Comparison of ENCODE assay signal across 3 cellular contexts in genomic region chr12:48651681-48652080, GRCh38.
TF ChIP-seq lines count a peak whose summit lies in the region.

No MANE protein-coding gene starts in this region.

TF ChIP-seq in HepG2, 621 proteins besides CTCF, POLR2A, EP300 and RAD21:
- TF ChIP-seq MAFF (IDR thresholded peaks at IDR 0.05; ENCODE audit: low read depth, low read length) (peak; percentile 40), ZNF691 (CRISPR knock-in tag; IDR thresholded peaks at IDR 0.05; ENCODE audit: borderline replicate concordance, low read depth) (no peak), MAFK (conservative IDR thresholded peaks at IDR 0.05 in 1 of 2, IDR thresholded peaks at IDR 0.05 in 1 of 2; ENCODE audit: low read length in 2 of 2) (peak; percentile 10 to 56; a peak in 1 of 4 replicates)

TF ChIP-seq in GM23338, 12 proteins besides CTCF, POLR2A, EP300 and RAD21:
- TF ChIP-seq CREB1 (CRISPR knock-in tag; IDR thresholded peaks at IDR 0.05; ENCODE audit: low read depth) (no peak), JUNB (IDR thresholded peaks at IDR 0.05; ENCODE audit: unreplicated experiment) (no peak), ZNF331 (CRISPR knock-in tag; IDR thresholded peaks at IDR 0.05; ENCODE audit: low read depth) (no peak), NANOG (IDR thresholded peaks at IDR 0.05; ENCODE audit: borderline replicate concordance) (no peak), STAT1 (IDR thresholded peaks at IDR 0.05; ENCODE audit: unreplicated experiment) (no peak)

TF ChIP-seq in GM12878, 131 proteins besides CTCF, POLR2A, EP300 and RAD21:
- TF ChIP-seq POLR2AphosphoS5 (IDR thresholded peaks at IDR 0.05; ENCODE audit: low read length) (0 out of 2 replicates have a peak, but pooled peaks have one; percentile 36), BCLAF1 (IDR thresholded peaks at IDR 0.05) (no peak), NFIC (IDR thresholded peaks at IDR 0.05; ENCODE audit: low read depth, low read length) (no peak), CBX5 (IDR thresholded peaks at IDR 0.05; ENCODE audit: low read depth) (no peak), POLR2AphosphoS2 (IDR thresholded peaks at IDR 0.05; ENCODE audit: low read depth, low read length) (no peak), DPF2 (IDR thresholded peaks at IDR 0.05) (no peak), CHD4 (IDR thresholded peaks at IDR 0.05) (no peak), BCL3 (IDR thresholded peaks at IDR 0.05; ENCODE audit: borderline replicate concordance, insufficient read depth, low read depth, low read length, poor library complexity, severe bottlenecking) (no peak)
